ENCODE assay signal across 8 cellular contexts in the genomic region with DNA sequence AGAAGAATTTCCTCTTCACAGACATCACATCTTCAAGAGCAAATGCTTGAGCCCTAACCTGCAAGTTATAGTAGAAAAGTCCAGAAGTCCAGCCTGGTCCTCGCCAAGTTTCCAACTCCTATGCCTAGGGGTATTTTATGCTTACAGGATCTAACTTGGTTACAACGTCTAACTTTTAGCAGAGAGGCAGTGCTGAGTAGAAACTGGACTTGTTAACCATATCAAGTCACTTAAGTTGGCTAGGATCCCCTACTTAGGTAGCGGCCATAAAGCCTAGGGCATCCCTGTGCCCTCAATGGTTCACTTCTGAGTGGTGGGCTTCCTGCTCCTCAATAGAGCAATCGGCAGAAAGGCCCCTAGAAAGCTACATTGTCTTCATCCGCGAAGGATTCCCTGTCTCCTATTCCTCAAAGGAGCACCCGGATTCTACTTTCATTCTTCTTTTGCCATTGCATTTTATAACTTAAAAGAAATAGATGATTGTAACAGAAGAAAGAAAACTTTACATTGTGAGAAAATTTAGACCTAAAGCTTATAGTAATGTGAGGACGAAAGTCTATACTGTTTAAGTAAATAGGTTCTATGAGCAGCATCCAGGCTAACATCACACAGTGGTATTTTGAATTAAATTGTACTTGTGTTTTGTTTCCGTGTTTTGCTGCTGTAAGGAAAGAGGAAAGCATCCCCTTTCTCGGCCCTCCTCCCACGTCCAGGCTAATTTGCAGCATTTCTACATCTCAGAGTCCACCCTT. TPM values are rescaled to one million over a fixed set of nuclear protein-coding genes. Genes with fewer than 3 reads are reported as not detected.
DNase-seq lines count a peak whose midpoint lies in the region; ATAC-seq and TF ChIP-seq lines count a peak whose summit lies in the region.

No MANE protein-coding gene starts in this region.

- H3K4me3 Mint-ChIP-seq in GM23338 = peak overlapping the region; percentile 100

- peaks cover 20% of the 10 kb centered on the region for H4K20me1 ChIP-seq in GM23338 (replicated peaks; ENCODE audit: insufficient read depth)

- DNase-seq in GM23338 (ENCODE audit: low spot score) (no peak), foreskin keratinocyte (no peak), skeletal muscle cell (ENCODE audit: low read depth) (no peak), HK-2 (ENCODE audit: unreplicated experiment) (no peak), NCI-H446 treated with DMSO at 0.1 percent for 48 hours (lab: John Stamatoyannopoulos, UW) (no peak)
- no peak for DNase-seq in stimulated activated CD8-positive, alpha-beta memory T cell treated with anti-CD3 and anti-CD28 coated beads, Interleukin-4, amount 100 ng/mL, for 48 hours

- peak overlapping the region; percentile 23; the same call in 1 of the 2 replicates for H2AFZ ChIP-seq in GM23338

- H3K27ac ChIP-seq in GM23338 (ENCODE audit: low read depth) (no peak overlapping the region), foreskin keratinocyte (peak overlapping the region; percentile 47)

- H3K27me3 Mint-ChIP-seq in GM23338 (ENCODE audit: insufficient read depth, low read depth, poor library complexity) = peaks cover 17% of the 10 kb centered on the region

- peaks cover 33% of the 10 kb centered on the region for H3K79me2 ChIP-seq in GM23338 (replicated peaks; ENCODE audit: insufficient read depth)

- ATAC-seq in GM23338 = no peak
- ATAC-seq in foreskin keratinocyte = no peak
- ATAC-seq in HG02852 (IDR thresholded peaks at IDR 0.05; ENCODE audit: unreplicated experiment) = no peak

- H3K27me3 ChIP-seq in GM23338 (ENCODE audit: insufficient read depth) = peaks cover 31% of the 10 kb centered on the region
- no peaks in the 10 kb centered on the region for H3K27me3 ChIP-seq in foreskin keratinocyte

- H3K4me2 ChIP-seq in GM23338 = peak overlapping the region; percentile 98

- no peaks in the 10 kb centered on the region for H3K9me2 ChIP-seq in GM23338 (ENCODE audit: insufficient read depth)

- H3K27ac Mint-ChIP-seq in GM23338 = peak overlapping the region; percentile 98

- H3F3A ChIP-seq in GM23338 (replicated peaks; ENCODE audit: low read depth) = no peaks in the 10 kb centered on the region

- H3K36me3 Mint-ChIP-seq in GM23338 (ENCODE audit: low read depth) = peaks cover 32% of the 10 kb centered on the region

- H3K4me1 ChIP-seq in GM23338 (ENCODE audit: insufficient read depth) (peaks cover 21% of the 10 kb centered on the region), foreskin keratinocyte (peaks cover 16% of the 10 kb centered on the region)

- H3K9me3 Mint-ChIP-seq in GM23338 = no peaks in the 10 kb centered on the region; the same call in 2 of the 3 replicates

- H3K4me1 Mint-ChIP-seq in GM23338 = peaks cover 27% of the 10 kb centered on the region

- no peaks in the 10 kb centered on the region for H3K36me3 ChIP-seq in GM23338 (ENCODE audit: insufficient read depth)

- TF ChIP-seq CTCF in GM23338 (conservative IDR thresholded peaks at IDR 0.05; ENCODE audit: low read depth in 2 of 2) (no peak), WI38 (IDR thresholded peaks at IDR 0.05; ENCODE audit: low read depth, low read length) (no peak), foreskin keratinocyte (conservative IDR thresholded peaks at IDR 0.05) (no peak)

- peak overlapping the region; percentile 94 for H3K4me3 ChIP-seq in GM23338
- peak overlapping the region; percentile 81 for H3K4me3 ChIP-seq in WI38 (ENCODE audit: low read depth, low read length)
- peak overlapping the region; percentile 67 for H3K4me3 ChIP-seq in skeletal muscle cell (ENCODE audit: low read depth, low read length)

TF ChIP-seq in GM23338, 12 proteins besides CTCF, POLR2A, EP300 and RAD21 (continues in another document):
- TF ChIP-seq STAT1 (IDR thresholded peaks at IDR 0.05; ENCODE audit: unreplicated experiment) (no peak), NANOG (IDR thresholded peaks at IDR 0.05; ENCODE audit: borderline replicate concordance) (no peak), POLR2AphosphoS5 (IDR thresholded peaks at IDR 0.05; ENCODE audit: low read depth) (no peak), REST (IDR thresholded peaks at IDR 0.05; ENCODE audit: unreplicated experiment) (no peak), JUNB (IDR thresholded peaks at IDR 0.05; ENCODE audit: unreplicated experiment) (no peak), ZNF114 (CRISPR knock-in tag; IDR thresholded peaks at IDR 0.05) (no peak)
- TF ChIP-seq, protein P1, sequence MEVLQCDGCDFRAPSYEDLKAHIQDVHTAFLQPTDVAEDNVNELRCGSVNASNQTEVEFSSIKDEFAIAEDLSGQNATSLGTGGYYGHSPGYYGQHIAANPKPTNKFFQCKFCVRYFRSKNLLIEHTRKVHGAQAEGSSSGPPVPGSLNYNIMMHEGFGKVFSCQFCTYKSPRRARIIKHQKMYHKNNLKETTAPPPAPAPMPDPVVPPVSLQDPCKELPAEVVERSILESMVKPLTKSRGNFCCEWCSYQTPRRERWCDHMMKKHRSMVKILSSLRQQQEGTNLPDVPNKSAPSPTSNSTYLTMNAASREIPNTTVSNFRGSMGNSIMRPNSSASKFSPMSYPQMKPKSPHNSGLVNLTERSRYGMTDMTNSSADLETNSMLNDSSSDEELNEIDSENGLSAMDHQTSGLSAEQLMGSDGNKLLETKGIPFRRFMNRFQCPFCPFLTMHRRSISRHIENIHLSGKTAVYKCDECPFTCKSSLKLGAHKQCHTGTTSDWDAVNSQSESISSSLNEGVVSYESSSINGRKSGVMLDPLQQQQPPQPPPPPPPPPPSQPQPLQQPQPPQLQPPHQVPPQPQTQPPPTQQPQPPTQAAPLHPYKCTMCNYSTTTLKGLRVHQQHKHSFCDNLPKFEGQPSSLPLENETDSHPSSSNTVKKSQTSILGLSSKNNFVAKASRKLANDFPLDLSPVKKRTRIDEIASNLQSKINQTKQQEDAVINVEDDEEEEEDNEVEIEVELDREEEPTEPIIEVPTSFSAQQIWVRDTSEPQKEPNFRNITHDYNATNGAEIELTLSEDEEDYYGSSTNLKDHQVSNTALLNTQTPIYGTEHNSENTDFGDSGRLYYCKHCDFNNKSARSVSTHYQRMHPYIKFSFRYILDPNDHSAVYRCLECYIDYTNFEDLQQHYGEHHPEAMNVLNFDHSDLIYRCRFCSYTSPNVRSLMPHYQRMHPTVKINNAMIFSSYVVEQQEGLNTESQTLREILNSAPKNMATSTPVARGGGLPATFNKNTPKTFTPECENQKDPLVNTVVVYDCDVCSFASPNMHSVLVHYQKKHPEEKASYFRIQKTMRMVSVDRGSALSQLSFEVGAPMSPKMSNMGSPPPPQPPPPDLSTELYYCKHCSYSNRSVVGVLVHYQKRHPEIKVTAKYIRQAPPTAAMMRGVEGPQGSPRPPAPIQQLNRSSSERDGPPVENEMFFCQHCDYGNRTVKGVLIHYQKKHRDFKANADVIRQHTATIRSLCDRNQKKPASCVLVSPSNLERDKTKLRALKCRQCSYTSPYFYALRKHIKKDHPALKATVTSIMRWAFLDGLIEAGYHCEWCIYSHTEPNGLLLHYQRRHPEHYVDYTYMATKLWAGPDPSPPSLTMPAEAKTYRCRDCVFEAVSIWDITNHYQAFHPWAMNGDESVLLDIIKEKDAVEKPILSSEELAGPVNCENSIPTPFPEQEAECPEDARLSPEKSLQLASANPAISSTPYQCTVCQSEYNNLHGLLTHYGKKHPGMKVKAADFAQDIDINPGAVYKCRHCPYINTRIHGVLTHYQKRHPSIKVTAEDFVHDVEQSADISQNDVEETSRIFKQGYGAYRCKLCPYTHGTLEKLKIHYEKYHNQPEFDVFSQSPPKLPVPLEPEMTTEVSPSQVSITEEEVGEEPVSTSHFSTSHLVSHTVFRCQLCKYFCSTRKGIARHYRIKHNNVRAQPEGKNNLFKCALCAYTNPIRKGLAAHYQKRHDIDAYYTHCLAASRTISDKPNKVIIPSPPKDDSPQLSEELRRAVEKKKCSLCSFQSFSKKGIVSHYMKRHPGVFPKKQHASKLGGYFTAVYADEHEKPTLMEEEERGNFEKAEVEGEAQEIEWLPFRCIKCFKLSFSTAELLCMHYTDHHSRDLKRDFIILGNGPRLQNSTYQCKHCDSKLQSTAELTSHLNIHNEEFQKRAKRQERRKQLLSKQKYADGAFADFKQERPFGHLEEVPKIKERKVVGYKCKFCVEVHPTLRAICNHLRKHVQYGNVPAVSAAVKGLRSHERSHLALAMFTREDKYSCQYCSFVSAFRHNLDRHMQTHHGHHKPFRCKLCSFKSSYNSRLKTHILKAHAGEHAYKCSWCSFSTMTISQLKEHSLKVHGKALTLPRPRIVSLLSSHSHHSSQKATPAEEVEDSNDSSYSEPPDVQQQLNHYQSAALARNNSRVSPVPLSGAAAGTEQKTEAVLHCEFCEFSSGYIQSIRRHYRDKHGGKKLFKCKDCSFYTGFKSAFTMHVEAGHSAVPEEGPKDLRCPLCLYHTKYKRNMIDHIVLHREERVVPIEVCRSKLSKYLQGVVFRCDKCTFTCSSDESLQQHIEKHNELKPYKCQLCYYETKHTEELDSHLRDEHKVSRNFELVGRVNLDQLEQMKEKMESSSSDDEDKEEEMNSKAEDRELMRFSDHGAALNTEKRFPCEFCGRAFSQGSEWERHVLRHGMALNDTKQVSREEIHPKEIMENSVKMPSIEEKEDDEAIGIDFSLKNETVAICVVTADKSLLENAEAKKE (CRISPR knock-in tag; IDR thresholded peaks at IDR 0.05) = no peak

RNA-seq across cellular contexts. Expression of gene MTAP, which starts 1.3 kb away (rescaled TPM):
- 70.0 and 71.8 TPM in 2 replicates for total RNA-seq in GM23338 (2014; rRNA removed; shearing (Covaris generic))
- 51.0 and 61.8 TPM in 2 replicates for polyA plus RNA-seq in GM23338 (2016; fragmentation: Nextera tagmentation; extraction: Ambion mirVana)
- 61.9 and 64.3 TPM in 2 replicates for total RNA-seq in foreskin keratinocyte
- 24.6 and 29.9 TPM in 2 replicates for polyA plus RNA-seq in foreskin keratinocyte
